In genomic region chr3:141878812-141879211, GRCh38 we compare ENCODE assay signal across 8 cellular contexts. TPM values are rescaled to one million over a fixed set of nuclear protein-coding genes. Genes with fewer than 3 reads are reported as not detected.
A peak's percentile ranks its signal among the peaks of the same experiment; 100 is the strongest.
DNase-seq lines count a peak whose midpoint lies in the region; ATAC-seq and TF ChIP-seq lines count a peak whose summit lies in the region.

No MANE protein-coding gene starts in this region.

- H3K27me3 Mint-ChIP-seq in natural killer cell treated with Interleukin-12 subunit alpha and Interleukin-12 subunit beta and Interleukin-15 and Interleukin-18, amount 100 ng/mL, for 72 hours: no peaks in the 10 kb centered on the region

- H2AFZ ChIP-seq in DND-41 (ENCODE audit: low read depth, low read length): no peak overlapping the region

- H3K9me3 ChIP-seq in DND-41 (ENCODE audit: insufficient read depth, low read length, severe bottlenecking) (no peaks in the 10 kb centered on the region), breast epithelium (no peaks in the 10 kb centered on the region)

- peak overlapping the region; percentile 71 for H3K4me2 ChIP-seq in DND-41 (ENCODE audit: insufficient read depth, low read length)

- no peaks in the 10 kb centered on the region for H3K36me3 Mint-ChIP-seq in natural killer cell treated with Interleukin-12 subunit alpha and Interleukin-12 subunit beta and Interleukin-15 and Interleukin-18, amount 100 ng/mL, for 72 hours

- no peak for TF ChIP-seq POLR2A in NB4 (IDR thresholded peaks at IDR 0.05; ENCODE audit: extremely low read depth, insufficient read length)
- no peak for TF ChIP-seq POLR2A in breast epithelium (IDR thresholded peaks at IDR 0.05)

- intact Hi-C loops in breast epithelium (cut with DNase I; ENCODE audit: low total_unique reads): no loop called here

- peak overlapping the region; percentile 79 to 81 for H3K27ac Mint-ChIP-seq in natural killer cell treated with Interleukin-12 subunit alpha and Interleukin-12 subunit beta and Interleukin-15 and Interleukin-18, amount 100 ng/mL, for 72 hours

- peak overlapping the region; percentile 94 for H3K4me3 Mint-ChIP-seq in natural killer cell treated with Interleukin-12 subunit alpha and Interleukin-12 subunit beta and Interleukin-15 and Interleukin-18, amount 100 ng/mL, for 72 hours

- H3K27me3 ChIP-seq in DND-41 (ENCODE audit: insufficient read depth, low read length, poor library complexity) (no peaks in the 10 kb centered on the region), breast epithelium (no peaks in the 10 kb centered on the region)

- peaks cover 61% of the 10 kb centered on the region for H3K4me1 ChIP-seq in DND-41 (ENCODE audit: insufficient read depth, low read length)
- no peaks in the 10 kb centered on the region for H3K4me1 ChIP-seq in breast epithelium

- ATAC-seq in DND-41 (ENCODE audit: insufficient read depth, low read depth): no peak
- no peak for ATAC-seq in natural killer cell treated with Interleukin-12 subunit alpha and Interleukin-12 subunit beta and Interleukin-15 and Interleukin-18, amount 100 ng/mL, for 72 hours

- H3K27ac ChIP-seq in DND-41 (ENCODE audit: low read length): peak overlapping the region; percentile 54; the same call in 1 of the 2 replicates
- no peak overlapping the region for H3K27ac ChIP-seq in breast epithelium

- TF ChIP-seq CTCF in DND-41 (IDR thresholded peaks at IDR 0.05; ENCODE audit: borderline replicate concordance, extremely low read depth, low read length, poor library complexity, severe bottlenecking): no peak
- no peak for TF ChIP-seq CTCF in NB4 (IDR thresholded peaks at IDR 0.05; ENCODE audit: low read depth, low read length)
- TF ChIP-seq CTCF in breast epithelium (IDR thresholded peaks at IDR 0.05): no peak

- H3K4me1 Mint-ChIP-seq in natural killer cell treated with Interleukin-12 subunit alpha and Interleukin-12 subunit beta and Interleukin-15 and Interleukin-18, amount 100 ng/mL, for 72 hours (ENCODE audit: low read depth in 2 of 2): peaks cover 33 to 34% of the 10 kb centered on the region in 2 donors

- peak overlapping the region; percentile 94 for H3K9ac ChIP-seq in DND-41 (ENCODE audit: low read depth, low read length)

- DNase-seq in DND-41: peak; percentile 15
- peak; percentile 11 for DNase-seq in NB4 (ENCODE audit: low read depth)
- no peak for DNase-seq in breast epithelium (ENCODE audit: low spot score in 2 of 2)
- no peak for DNase-seq in natural killer cell treated with Interleukin-12 subunit alpha and Interleukin-12 subunit beta and Interleukin-15 and Interleukin-18, amount 100 ng/mL, for 72 hours (ENCODE audit: low spot score)
- DNase-seq in AG20443 (ENCODE audit: low spot score): no peak
- no peak for DNase-seq in middle frontal gyrus (ENCODE audit: extremely low spot score, low spot score)
- DNase-seq in activated CD4-positive, alpha-beta T cell treated with anti-CD3 and anti-CD28 coated beads for 4 hours: no peak
- no peak for DNase-seq in NK-92 (lab: John Stamatoyannopoulos, UW; ENCODE audit: unreplicated experiment)

- H4K20me1 ChIP-seq in DND-41 (ENCODE audit: insufficient read depth, low read length): peaks cover 37% of the 10 kb centered on the region; the same call in 1 of the 2 replicates

- H3K4me3 ChIP-seq in DND-41 (ENCODE audit: low read depth in 1 of 2, low read length in 2 of 2): peak overlapping the region; percentile 69 to 86; a peak in 3 of 4 replicates
- H3K4me3 ChIP-seq in NB4 (ENCODE audit: low read depth, low read length): peak overlapping the region; percentile 75
- peak overlapping the region; percentile 82 to 87 (median 82) for H3K4me3 ChIP-seq in breast epithelium

- peaks cover 74% of the 10 kb centered on the region for H3K79me2 ChIP-seq in DND-41 (ENCODE audit: insufficient read depth, low read length)

- no peaks in the 10 kb centered on the region for H3K9me3 Mint-ChIP-seq in natural killer cell treated with Interleukin-12 subunit alpha and Interleukin-12 subunit beta and Interleukin-15 and Interleukin-18, amount 100 ng/mL, for 72 hours

- peaks cover 24% of the 10 kb centered on the region for H3K36me3 ChIP-seq in DND-41 (ENCODE audit: insufficient read depth, low read length)
- H3K36me3 ChIP-seq in breast epithelium: no peaks in the 10 kb centered on the region

RNA-seq across cellular contexts. Expression of gene ATP1B3, which starts 2.4 kb away (rescaled TPM):
- total RNA-seq in breast epithelium: 10 to 100 TPM; 47.2 to 88.8 (median 74.4) TPM
- total RNA-seq in natural killer cell treated with Interleukin-12 subunit alpha and Interleukin-12 subunit beta and Interleukin-15 and Interleukin-18, amount 100 ng/mL, for 72 hours: 100 to 1,000 TPM; 135 to 166 TPM

Comparison
In these comparisons a context has a peak if more than half of its experiments do, and no peak if none do; other contexts are left out.
1. DNase-seq: peak in DND-41 (single experiment) and NB4 (single experiment); none in breast epithelium (0 of 2), natural killer cell treated with Interleukin-12 subunit alpha and Interleukin-12 subunit beta and Interleukin-15 and Interleukin-18, amount 100 ng/mL, for 72 hours (single experiment), AG20443 (single experiment), middle frontal gyrus (single experiment), activated CD4-positive, alpha-beta T cell treated with anti-CD3 and anti-CD28 coated beads for 4 hours (0 of 2) and NK-92 (single experiment).
2. Peak in every context shown above with its lines, with median percentiles within 50 percentile points of each other: H3K4me3 ChIP-seq.